In the genomic region with DNA sequence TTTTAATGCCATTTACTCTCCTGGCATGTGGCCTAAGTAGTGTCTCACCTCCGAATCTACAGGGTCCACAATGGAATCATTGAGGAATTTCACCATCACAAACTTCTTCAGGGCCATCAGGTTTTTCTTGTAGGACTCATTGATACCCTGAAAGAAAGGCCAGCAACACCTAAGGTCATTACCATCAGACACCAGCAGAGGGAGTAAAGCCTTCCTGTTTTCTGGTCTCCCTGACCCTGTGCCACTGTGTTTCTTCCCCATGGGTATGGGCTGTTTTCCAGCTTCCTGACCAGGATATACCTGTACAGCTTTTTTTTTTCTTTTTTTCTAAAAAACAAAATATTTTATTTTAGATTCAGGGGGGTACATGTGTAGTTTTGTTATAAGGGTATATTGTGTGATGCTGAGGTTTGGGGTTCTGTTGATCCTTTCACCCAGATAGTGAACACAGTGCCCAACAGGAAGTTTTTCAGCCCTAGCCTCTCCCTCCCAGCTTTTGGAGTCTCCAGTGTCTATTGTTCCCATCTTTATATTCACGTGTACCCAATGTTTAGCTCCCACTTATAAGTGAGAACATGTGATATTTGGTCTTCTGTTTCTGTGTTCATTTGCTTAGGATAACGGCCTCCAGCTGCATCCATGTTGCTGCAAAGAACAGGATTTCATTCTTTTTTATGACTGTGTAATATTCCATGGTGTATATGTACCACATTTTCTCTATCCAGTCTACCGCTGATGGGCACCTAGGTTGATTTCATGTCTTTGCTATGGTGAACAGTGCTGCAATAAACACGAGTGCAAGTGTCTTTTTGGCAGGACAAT, we compare ENCODE assay signal across 8 cellular contexts. TPM values are rescaled to one million over a fixed set of nuclear protein-coding genes. Genes with fewer than 3 reads are reported as not detected.
DNase-seq lines count a peak whose midpoint lies in the region; ATAC-seq and TF ChIP-seq lines count a peak whose summit lies in the region.

No MANE protein-coding gene starts in this region.

- peak; percentile 70 for TF ChIP-seq CTCF in OCI-LY1 (IDR thresholded peaks at IDR 0.05; ENCODE audit: low read length)

- H3K4me3 Mint-ChIP-seq in activated T-helper 17 cell treated with anti-CD3 and anti-CD28 coated beads, Interleukin-2, amount 50 U/mL, for 72 hours = no peak overlapping the region

- H3K4me3 ChIP-seq in OCI-LY1 (ENCODE audit: low read depth, low read length, poor library complexity, severe bottlenecking) = no peak overlapping the region

- no peak overlapping the region for H3K4me2 ChIP-seq in OCI-LY1 (ENCODE audit: low read length)

- ATAC-seq in activated T-helper 17 cell treated with anti-CD3 and anti-CD28 coated beads, Interleukin-2, amount 50 U/mL, for 72 hours (replicated peaks) = peak; percentile 65
- ATAC-seq in HG03039 (IDR thresholded peaks at IDR 0.05; ENCODE audit: unreplicated experiment) (no peak), GM21367 (IDR thresholded peaks at IDR 0.05; ENCODE audit: unreplicated experiment) (no peak)

- peak; percentile 57 for DNase-seq in DMS153 (lab: John Stamatoyannopoulos, UW)
- peak; percentile 66 for DNase-seq in HT1080 (ENCODE audit: low read depth)
- peak; percentile 55 for DNase-seq in germinal center (ENCODE audit: low spot score)
- peak; percentile 68 for DNase-seq in retina

- no peaks in the 10 kb centered on the region for H3K79me2 ChIP-seq in OCI-LY1 (ENCODE audit: insufficient read depth, low read length)

- no peaks in the 10 kb centered on the region for H3K9me2 ChIP-seq in OCI-LY1 (ENCODE audit: low read depth, low read length)

- H3K27ac ChIP-seq in OCI-LY1 (ENCODE audit: low read depth, low read length, poor library complexity, severe bottlenecking) = no peak overlapping the region

- no peak overlapping the region for H3K27ac Mint-ChIP-seq in activated T-helper 17 cell treated with anti-CD3 and anti-CD28 coated beads, Interleukin-2, amount 50 U/mL, for 72 hours

- peaks cover 5% of the 10 kb centered on the region for H3K4me1 Mint-ChIP-seq in activated T-helper 17 cell treated with anti-CD3 and anti-CD28 coated beads, Interleukin-2, amount 50 U/mL, for 72 hours

- H3K9me3 Mint-ChIP-seq in activated T-helper 17 cell treated with anti-CD3 and anti-CD28 coated beads, Interleukin-2, amount 50 U/mL, for 72 hours = no peaks in the 10 kb centered on the region

- H3K9ac ChIP-seq in OCI-LY1 (ENCODE audit: low read length) = no peak overlapping the region

- no peaks in the 10 kb centered on the region for H3K4me1 ChIP-seq in OCI-LY1 (ENCODE audit: insufficient read depth, low read length, severe bottlenecking)

- peaks cover 90% of the 10 kb centered on the region for H3K36me3 Mint-ChIP-seq in activated T-helper 17 cell treated with anti-CD3 and anti-CD28 coated beads, Interleukin-2, amount 50 U/mL, for 72 hours (ENCODE audit: low read depth)

- no peaks in the 10 kb centered on the region for H3F3A ChIP-seq in OCI-LY1 (ENCODE audit: insufficient read depth, low read length)

- H4K20me1 ChIP-seq in OCI-LY1 (ENCODE audit: insufficient read depth, low read length) = no peaks in the 10 kb centered on the region

- H2AFZ ChIP-seq in OCI-LY1 (ENCODE audit: low read length) = no peak overlapping the region

- H3K27me3 Mint-ChIP-seq in activated T-helper 17 cell treated with anti-CD3 and anti-CD28 coated beads, Interleukin-2, amount 50 U/mL, for 72 hours = no peaks in the 10 kb centered on the region

- no peaks in the 10 kb centered on the region for H3K27me3 ChIP-seq in OCI-LY1 (ENCODE audit: insufficient read depth, low read length)

- no peaks in the 10 kb centered on the region for H3K9me3 ChIP-seq in OCI-LY1 (ENCODE audit: low read length)

- peaks cover 77% of the 10 kb centered on the region for H3K36me3 ChIP-seq in OCI-LY1 (ENCODE audit: insufficient read depth, low read length)

RNA-seq across cellular contexts. Expression of gene PPT1, which starts 18.3 kb away (rescaled TPM):
- total RNA-seq in HT1080 (2014; rRNA removed; shearing (Covaris generic)) = 70.5 and 89.1 TPM in 2 replicates
- 99.6 and 101 TPM in 2 replicates for polyA plus RNA-seq in HT1080 (2015; cell fraction: cytosol; rRNA removed)
- polyA plus RNA-seq in HT1080 (2015; cell fraction: nucleus; rRNA removed) = 115 and 123 TPM in 2 replicates
- 100 to 1,000 TPM in 1 of 2 donors, 10 to 100 TPM in 1; 56.1 to 107 TPM for total RNA-seq in activated T-helper 17 cell treated with anti-CD3 and anti-CD28 coated beads, Interleukin-2, amount 50 U/mL, for 72 hours

RNA-seq across cellular contexts. Expression of gene CAP1, which starts 38.2 kb away (rescaled TPM):
- total RNA-seq in HT1080 (2014; rRNA removed; shearing (Covaris generic)) = 537 and 558 TPM in 2 replicates
- 475 and 520 TPM in 2 replicates for polyA plus RNA-seq in HT1080 (2015; cell fraction: cytosol; rRNA removed)
- polyA plus RNA-seq in HT1080 (2015; cell fraction: nucleus; rRNA removed) = 689 and 698 TPM in 2 replicates
- total RNA-seq in activated T-helper 17 cell treated with anti-CD3 and anti-CD28 coated beads, Interleukin-2, amount 50 U/mL, for 72 hours = 100 to 1,000 TPM; 405 to 687 TPM
